10 cellular contexts compared by ENCODE assay signal in genomic region chr13:108375772-108376171, GRCh38.
"Had no signal": no experiment of that assay in that cellular context is flagged by ENCODE, and none has a peak within 500 bp of the region (broad histone marks: within the 10 kb centered on the region; RNA-seq: fewer than 3 reads in every experiment).

No MANE protein-coding gene starts in this region.

- DNase-seq: GM23248, GOT3, H7, H9, HCEC 1CT, HFFc6 had no signal

- H3K4me1 ChIP-seq: HAP-1 had no signal

- H3K27ac ChIP-seq: GM23248 had no signal

- H3K9me3 ChIP-seq: HAP-1 had no signal

- FAIRE-seq: H1 had no signal

- H3K4me3 ChIP-seq: GM23248, GM23338, HAP-1 had no signal

- H3K36me3 ChIP-seq: HAP-1 had no signal

- ATAC-seq: GM23338, HCT116 had no signal
